8 cellular contexts compared by ENCODE assay signal in the genomic region with DNA sequence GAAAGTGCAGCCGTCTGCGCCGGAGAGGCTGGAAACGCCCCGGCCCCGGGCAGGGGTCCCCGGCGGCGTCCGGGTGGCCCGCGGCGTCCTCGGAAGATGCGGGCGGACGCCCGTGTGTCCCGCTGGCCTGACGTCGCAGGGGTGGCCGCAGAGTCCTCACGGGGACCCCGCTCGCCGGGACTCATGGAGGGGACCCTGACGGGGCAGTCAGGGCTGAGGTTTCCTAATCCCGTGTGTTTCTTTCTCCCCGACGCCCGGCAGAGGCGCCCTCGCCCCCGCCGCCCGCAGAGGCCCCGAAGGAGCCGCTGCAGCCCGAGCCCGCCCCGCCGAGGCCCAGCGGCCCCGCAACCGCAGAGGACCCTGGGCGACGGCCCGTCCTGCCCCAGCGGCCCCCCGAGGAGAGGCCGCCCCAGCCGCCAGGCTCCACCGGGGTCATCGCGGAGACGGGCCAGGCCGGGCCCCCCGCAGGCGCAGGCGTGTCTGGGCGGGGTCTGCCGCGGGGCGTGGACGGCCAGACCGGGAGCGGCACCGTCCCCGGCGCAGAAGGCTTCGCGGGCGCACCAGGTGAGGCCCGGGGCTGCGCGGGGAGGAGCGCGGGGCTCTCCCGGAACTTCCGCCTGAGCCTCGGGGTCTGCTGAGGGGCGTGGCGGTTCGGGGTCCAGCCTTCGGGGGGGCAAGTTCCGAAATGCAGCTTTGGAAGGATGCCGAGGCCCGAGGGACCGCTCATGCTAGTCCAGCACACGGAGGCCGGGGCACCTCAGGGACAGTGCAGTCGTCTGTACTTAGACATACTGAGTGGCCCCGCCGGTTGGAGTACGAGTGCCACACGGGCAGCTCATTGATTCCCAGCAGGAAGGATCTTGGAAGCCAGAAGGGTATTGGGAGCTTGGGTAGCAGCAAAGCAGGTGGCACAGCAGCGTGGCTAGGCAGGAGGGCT. TPM values are rescaled to one million over a fixed set of nuclear protein-coding genes. Genes with fewer than 3 reads are reported as not detected.
DNase-seq lines count a peak whose midpoint lies in the region; ATAC-seq lines count a peak whose summit lies in the region.

No MANE protein-coding gene starts in this region.

- H3K36me3 Mint-ChIP-seq in activated T-helper 2 cell treated with anti-CD3 and anti-CD28 coated beads, Interferon-gamma antibody, Interleukin-2, Interleukin-4, amounts not matched to agents 10 μg/mL and 5 μg/mL and 100 μg/mL, durations not matched to agents 14 hours and 24 hours and 36 hours (ENCODE audit: low read depth) = peaks cover 36% of the 10 kb centered on the region

- ATAC-seq in HG02588 (IDR thresholded peaks at IDR 0.05; ENCODE audit: unreplicated experiment) = peak; percentile 52

- H3K4me1 Mint-ChIP-seq in activated T-helper 2 cell treated with anti-CD3 and anti-CD28 coated beads, Interferon-gamma antibody, Interleukin-2, Interleukin-4, amounts not matched to agents 10 μg/mL and 5 μg/mL and 100 μg/mL, durations not matched to agents 14 hours and 24 hours and 36 hours (ENCODE audit: low read depth) = peaks cover 18% of the 10 kb centered on the region

- intact Hi-C loops in activated T-helper 2 cell treated with anti-CD3 and anti-CD28 coated beads, Interferon-gamma antibody, Interleukin-2, Interleukin-4, amounts not matched to agents 10 μg/mL and 5 μg/mL and 100 μg/mL, durations not matched to agents 14 hours and 24 hours and 36 hours (cut with micrococcal nuclease) = loop anchor here (2.0 kb wide), 1 partner anchor 60 kb away; the partner anchor contains the start of gene EMILIN2
- intact Hi-C loops in cardiac septum (cut with DNase I) = loop anchor here (10.0 kb wide), 1 partner anchor 122 kb away; no protein-coding TSS in a partner anchor

- H3K27me3 Mint-ChIP-seq in activated T-helper 2 cell treated with anti-CD3 and anti-CD28 coated beads, Interferon-gamma antibody, Interleukin-2, Interleukin-4, amounts not matched to agents 10 μg/mL and 5 μg/mL and 100 μg/mL, durations not matched to agents 14 hours and 24 hours and 36 hours (ENCODE audit: low read depth) = no peaks in the 10 kb centered on the region

- DNase-seq in DMS 273 (lab: John Stamatoyannopoulos, UW; ENCODE audit: unreplicated experiment) = peak; percentile 70
- no peak for DNase-seq in DMS 273 treated with DMSO at 0.1 percent for 48 hours (lab: John Stamatoyannopoulos, UW)
- peak; percentile 12 for DNase-seq in NCI-H460 (ENCODE audit: extremely low read depth, low read depth)
- DNase-seq in activated T-helper 2 cell treated with anti-CD3 and anti-CD28 coated beads, Interferon-gamma antibody, Interleukin-2, Interleukin-4, amounts not matched to agents 10 μg/mL and 5 μg/mL and 100 μg/mL, durations not matched to agents 14 hours and 24 hours and 36 hours (ENCODE audit: low spot score) = peak; percentile 57
- peak; percentile 75 for DNase-seq in cardiac septum (ENCODE audit: low spot score)
- peak; percentile 46 for DNase-seq in retina
- DNase-seq in RKO (ENCODE audit: low spot score) = no peak

- peak overlapping the region; percentile 84 for H3K4me3 Mint-ChIP-seq in activated T-helper 2 cell treated with anti-CD3 and anti-CD28 coated beads, Interferon-gamma antibody, Interleukin-2, Interleukin-4, amounts not matched to agents 10 μg/mL and 5 μg/mL and 100 μg/mL, durations not matched to agents 14 hours and 24 hours and 36 hours (ENCODE audit: low read depth)

- H3K27ac Mint-ChIP-seq in activated T-helper 2 cell treated with anti-CD3 and anti-CD28 coated beads, Interferon-gamma antibody, Interleukin-2, Interleukin-4, amounts not matched to agents 10 μg/mL and 5 μg/mL and 100 μg/mL, durations not matched to agents 14 hours and 24 hours and 36 hours = peak overlapping the region; percentile 53

- H3K9me3 Mint-ChIP-seq in activated T-helper 2 cell treated with anti-CD3 and anti-CD28 coated beads, Interferon-gamma antibody, Interleukin-2, Interleukin-4, amounts not matched to agents 10 μg/mL and 5 μg/mL and 100 μg/mL, durations not matched to agents 14 hours and 24 hours and 36 hours = no peaks in the 10 kb centered on the region

RNA-seq across cellular contexts. Expression of gene EMILIN2, which starts 60.0 kb away (rescaled TPM):
- 0.12 and 0.17 TPM in 2 replicates for total RNA-seq in NCI-H460 (2014; rRNA removed; shearing (Covaris generic))
- polyA plus RNA-seq in NCI-H460 (2014; cell fraction: nucleus; rRNA removed) = not detected in 2 replicates
- 53.4 and 53.5 TPM in 2 replicates for total RNA-seq in activated T-helper 2 cell treated with anti-CD3 and anti-CD28 coated beads, Interferon-gamma antibody, Interleukin-2, Interleukin-4, amounts not matched to agents 10 μg/mL and 5 μg/mL and 100 μg/mL, durations not matched to agents 14 hours and 24 hours and 36 hours
- total RNA-seq in cardiac septum = 11.1 TPM

Comparison
In these comparisons a context has a peak if more than half of its experiments do, and no peak if none do; other contexts are left out.
1. DNase-seq: peak in DMS 273 (single experiment), NCI-H460 (single experiment), activated T-helper 2 cell treated with anti-CD3 and anti-CD28 coated beads, Interferon-gamma antibody, Interleukin-2, Interleukin-4, amounts not matched to agents 10 μg/mL and 5 μg/mL and 100 μg/mL, durations not matched to agents 14 hours and 24 hours and 36 hours (single experiment), cardiac septum (single experiment) and retina (single experiment); none in DMS 273 treated with DMSO at 0.1 percent for 48 hours (single experiment) and RKO (single experiment).
2. RNA of gene EMILIN2, which starts 60.0 kb away (total RNA-seq): 53.4 to 53.5 TPM in activated T-helper 2 cell treated with anti-CD3 and anti-CD28 coated beads, Interferon-gamma antibody, Interleukin-2, Interleukin-4, amounts not matched to agents 10 μg/mL and 5 μg/mL and 100 μg/mL, durations not matched to agents 14 hours and 24 hours and 36 hours and 11.1 TPM in cardiac septum (single experiment); 0.12 to 0.17 TPM in NCI-H460; every median in the first group is over 10 times any median in the second.